ENCODE assay signal across 8 cellular contexts in the genomic region with DNA sequence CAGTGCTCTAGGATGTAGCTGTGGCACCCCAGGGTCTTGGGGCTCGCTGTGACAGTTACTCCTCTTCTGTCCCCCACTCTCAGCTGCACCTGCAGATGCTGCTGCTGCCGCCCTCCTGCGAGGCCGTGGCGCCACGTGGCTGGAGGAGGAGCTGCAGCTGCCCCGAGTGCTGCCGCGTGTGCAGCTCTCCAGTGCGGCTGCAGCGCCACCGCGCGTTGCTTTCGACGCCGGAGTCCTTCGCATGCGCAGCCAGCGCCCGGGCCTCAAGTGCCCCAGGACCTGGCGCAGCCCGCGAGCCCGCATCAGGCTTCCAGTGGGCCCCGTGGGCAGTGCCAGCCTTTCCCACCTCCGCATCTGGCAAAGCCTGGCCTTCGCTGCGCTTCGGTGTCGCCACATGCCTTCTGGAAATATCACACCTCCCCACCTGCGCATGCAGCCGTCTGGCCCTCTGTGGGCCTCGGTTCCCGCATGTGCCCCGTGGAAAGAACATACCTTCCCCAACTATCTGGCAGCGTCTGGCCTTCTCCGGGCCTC. TPM values are rescaled to one million over a fixed set of nuclear protein-coding genes. Genes with fewer than 3 reads are reported as not detected.
A peak's percentile ranks its signal among the peaks of the same experiment; 100 is the strongest.
DNase-seq lines count a peak whose midpoint lies in the region; ATAC-seq and TF ChIP-seq lines count a peak whose summit lies in the region.

No MANE protein-coding gene starts in this region.

- no peak; the same call in 1 of the 2 replicates for TF ChIP-seq CTCF in Panc1 (IDR thresholded peaks at IDR 0.05)
- no peak for TF ChIP-seq CTCF in glutamatergic neuron (IDR thresholded peaks at IDR 0.05; ENCODE audit: partially characterized antibody, unreplicated experiment)

- H3K27ac ChIP-seq in Panc1 (ENCODE audit: low read length), result peak overlapping the region; percentile 92

- ATAC-seq in Panc1, result no peak
- ATAC-seq in activated naive CD4-positive, alpha-beta T cell treated with anti-CD3 and anti-CD28 coated beads, Interleukin-2, amount 50 U/mL, for 72 hours, result peak in 1 of 2 donors; percentile 34
- no peak for ATAC-seq in HG03571 (IDR thresholded peaks at IDR 0.05; ENCODE audit: unreplicated experiment)
- ATAC-seq in GM21717 (IDR thresholded peaks at IDR 0.05; ENCODE audit: unreplicated experiment), result no peak

- H3K9me3 ChIP-seq in Panc1 (ENCODE audit: control insufficient read depth, insufficient read depth, low read depth, low read length), result no peaks in the 10 kb centered on the region

- peaks cover 30% of the 10 kb centered on the region for H3K4me1 Mint-ChIP-seq in glutamatergic neuron (ENCODE audit: low read depth, unreplicated experiment)

- peaks cover 37 to 66% of the 10 kb centered on the region in 2 donors for H3K36me3 Mint-ChIP-seq in activated naive CD4-positive, alpha-beta T cell treated with anti-CD3 and anti-CD28 coated beads, Interleukin-2, amount 50 U/mL, for 72 hours
- H3K36me3 Mint-ChIP-seq in glutamatergic neuron (ENCODE audit: unreplicated experiment), result no peaks in the 10 kb centered on the region

- DNase-seq in AG08395 (ENCODE audit: low spot score), result peak; percentile 71
- DNase-seq in Panc1 (ENCODE audit: low read depth, low spot score), result no peak
- DNase-seq in activated naive CD4-positive, alpha-beta T cell treated with anti-CD3 and anti-CD28 coated beads, Interleukin-2, amount 50 U/mL, for 72 hours (ENCODE audit: low spot score in 2 of 2), result peak in 1 of 2 donors; percentile 73
- DNase-seq in glutamatergic neuron, result peak; percentile 56
- DNase-seq in posterior vena cava (ENCODE audit: low spot score), result peak; percentile 93

- intact Hi-C loops in Panc1 (cut with micrococcal nuclease; ENCODE audit: unreplicated experiment), result no loop called here
- intact Hi-C loops in posterior vena cava (cut with DNase I), result no loop called here

- POLR2A ChIA-PET in Panc1 (lab: Charles Lee), result no interaction called here

- H3K4me3 Mint-ChIP-seq in glutamatergic neuron (ENCODE audit: unreplicated experiment), result peak overlapping the region; percentile 88

- no TSS peak for BruUV-seq in Panc1 (replicated peaks; lab: Mats Ljungman, UMichigan)

- CTCF ChIA-PET in Panc1 (lab: Charles Lee), result interaction anchor here (0.5 kb wide), 1 partner anchor 13 kb away, joined by 7 read pairs; no protein-coding TSS in a partner anchor

- peak overlapping the region; percentile 86 to 96 for H3K27ac Mint-ChIP-seq in activated naive CD4-positive, alpha-beta T cell treated with anti-CD3 and anti-CD28 coated beads, Interleukin-2, amount 50 U/mL, for 72 hours
- H3K27ac Mint-ChIP-seq in glutamatergic neuron (ENCODE audit: unreplicated experiment), result peak overlapping the region; percentile 85

- peak; percentile 43 for TF ChIP-seq POLR2A in GM19099 (IDR thresholded peaks at IDR 0.05; ENCODE audit: extremely low read depth, insufficient read length, low read depth)

- in situ Hi-C loops in Panc1 (cut with HindIII; ENCODE audit: low pct_unique_long_range_greater_than_20kb, low sequenced_read_pairs), result no loop called here

- H3K36me3 ChIP-seq in Panc1 (ENCODE audit: control insufficient read depth, insufficient read depth, low read length), result peaks cover 13% of the 10 kb centered on the region

- peaks cover 4% of the 10 kb centered on the region in 2 donors for H3K9me3 Mint-ChIP-seq in activated naive CD4-positive, alpha-beta T cell treated with anti-CD3 and anti-CD28 coated beads, Interleukin-2, amount 50 U/mL, for 72 hours
- H3K9me3 Mint-ChIP-seq in glutamatergic neuron (ENCODE audit: unreplicated experiment), result peaks cover 18% of the 10 kb centered on the region

- peak overlapping the region; percentile 63 to 93 for H3K4me3 ChIP-seq in Panc1 (ENCODE audit: low read depth in 2 of 2, low read length in 2 of 2)

- H3K4me1 ChIP-seq in Panc1 (ENCODE audit: control insufficient read depth, insufficient read depth, low read length), result peaks cover 37% of the 10 kb centered on the region

- no peaks in the 10 kb centered on the region for H3K27me3 ChIP-seq in Panc1 (ENCODE audit: control insufficient read depth, insufficient read depth, low read length)

- peaks cover 16% of the 10 kb centered on the region for H3K27me3 Mint-ChIP-seq in glutamatergic neuron (ENCODE audit: unreplicated experiment)

RNA-seq across cellular contexts. Expression of a gene that starts 0.7 kb away (rescaled TPM):
- 58.0 TPM for total RNA-seq in Panc1 (2021; ENCODE audit: unreplicated experiment)
- 91.5 TPM for polyA plus RNA-seq in Panc1 (2012; ENCODE audit: insufficient read length)
- total RNA-seq in activated naive CD4-positive, alpha-beta T cell treated with anti-CD3 and anti-CD28 coated beads, Interleukin-2, amount 50 U/mL, for 72 hours, result 10 to 100 TPM; 18.2 to 33.9 TPM
- 43.6 TPM for total RNA-seq in glutamatergic neuron (ENCODE audit: unreplicated experiment)
- 10 to 100 TPM; 32.0 to 36.7 TPM for total RNA-seq in posterior vena cava

RNA-seq across cellular contexts. Expression of a gene that starts 3.3 kb away (rescaled TPM):
- total RNA-seq in Panc1 (2021; ENCODE audit: unreplicated experiment) (39.0 TPM), glutamatergic neuron (ENCODE audit: unreplicated experiment) (31.0 TPM), posterior vena cava (10 to 100 TPM in 1 of 2 donors, 1 to 10 TPM in 1; 8.0 to 12.0 TPM)
- 42.2 TPM for polyA plus RNA-seq in Panc1 (2012; ENCODE audit: insufficient read length)
- total RNA-seq in activated naive CD4-positive, alpha-beta T cell treated with anti-CD3 and anti-CD28 coated beads, Interleukin-2, amount 50 U/mL, for 72 hours, result 10 to 100 TPM; 39.9 to 40.0 TPM

RNA-seq across cellular contexts. Expression of a gene that starts 7.9 kb away (rescaled TPM):
- 47.8 TPM for total RNA-seq in Panc1 (2021; ENCODE audit: unreplicated experiment)
- polyA plus RNA-seq in Panc1 (2012; ENCODE audit: insufficient read length), result 101 TPM
- 10 to 100 TPM in 1 of 2 donors, 1 to 10 TPM in 1; 2.9 to 13.6 TPM for total RNA-seq in activated naive CD4-positive, alpha-beta T cell treated with anti-CD3 and anti-CD28 coated beads, Interleukin-2, amount 50 U/mL, for 72 hours
- 32.1 TPM for total RNA-seq in glutamatergic neuron (ENCODE audit: unreplicated experiment)
- total RNA-seq in posterior vena cava, result 10 to 100 TPM in 1 of 2 donors, 1 to 10 TPM in 1; 8.6 to 13.6 TPM

RNA-seq across cellular contexts. Expression of a gene that starts 14.7 kb away (rescaled TPM):
- total RNA-seq in Panc1 (2021; ENCODE audit: unreplicated experiment) (545 TPM), glutamatergic neuron (ENCODE audit: unreplicated experiment) (216 TPM), posterior vena cava (10 to 100 TPM; 89.3 to 91.7 TPM)
- 761 TPM for polyA plus RNA-seq in Panc1 (2012; ENCODE audit: insufficient read length)
- 100 to 1,000 TPM; 270 to 312 TPM for total RNA-seq in activated naive CD4-positive, alpha-beta T cell treated with anti-CD3 and anti-CD28 coated beads, Interleukin-2, amount 50 U/mL, for 72 hours

RNA-seq across cellular contexts. Expression of a gene that starts 15.7 kb away (rescaled TPM):
- total RNA-seq in Panc1 (2021; ENCODE audit: unreplicated experiment) (8.9 TPM), glutamatergic neuron (ENCODE audit: unreplicated experiment) (8.4 TPM), posterior vena cava (1 to 10 TPM; 3.6 to 4.3 TPM)
- polyA plus RNA-seq in Panc1 (2012; ENCODE audit: insufficient read length), result 17.4 TPM
- 1 to 10 TPM; 3.6 to 3.9 TPM for total RNA-seq in activated naive CD4-positive, alpha-beta T cell treated with anti-CD3 and anti-CD28 coated beads, Interleukin-2, amount 50 U/mL, for 72 hours
